In the genomic region with DNA sequence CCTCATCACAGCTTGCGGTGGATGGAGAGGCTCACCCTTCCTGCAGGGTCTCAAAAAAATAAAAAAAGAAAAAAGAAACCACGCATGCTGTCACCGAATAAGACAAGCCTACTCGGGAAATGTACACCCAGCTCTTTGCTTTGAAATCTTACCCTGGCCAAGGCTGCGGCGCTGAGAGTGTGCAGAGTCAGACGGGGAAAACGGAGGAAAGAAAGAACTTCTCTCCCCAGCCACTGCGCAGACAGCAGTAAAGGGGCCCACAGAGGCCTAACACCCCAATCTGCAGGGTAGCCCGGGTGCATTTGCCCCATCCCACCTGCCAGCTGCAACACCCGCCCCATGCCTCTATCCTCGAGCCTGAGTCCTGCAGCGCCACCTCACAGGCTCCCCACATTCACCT, we compare ENCODE assay signal across 12 cellular contexts. TPM values are rescaled to one million over a fixed set of nuclear protein-coding genes. Genes with fewer than 3 reads are reported as not detected.
DNase-seq lines count a peak whose midpoint lies in the region; ATAC-seq lines count a peak whose summit lies in the region.
"Had no signal": no experiment of that assay in that cellular context is flagged by ENCODE, and none has a peak within 500 bp of the region (broad histone marks: within the 10 kb centered on the region; RNA-seq: fewer than 3 reads in every experiment).

No MANE protein-coding gene starts in this region.

- no peaks in the 10 kb centered on the region for H3K9me3 ChIP-seq in SJCRH30 (replicated peaks)
- H3K9me3 ChIP-seq: Caco-2 had no signal

- H3K27ac Mint-ChIP-seq in stimulated activated naive B cell treated with anti-CD40 and anti-IgM and Interleukin-4, amounts not matched to agents 10 μg/mL and 1 μg/mL and 100 μg/mL, for 72 hours = peak overlapping the region; percentile 7
- H3K27ac Mint-ChIP-seq: IgD-negative memory B cell had no signal

- H3K27me3 ChIP-seq in SJCRH30 = no peaks in the 10 kb centered on the region

- no peak overlapping the region for H3K4me3 ChIP-seq in Jurkat, Clone E6-1 (ENCODE audit: low read length)
- H3K4me3 ChIP-seq in SJCRH30 = peak overlapping the region; percentile 26

- peak; percentile 57 for DNase-seq in Jurkat, Clone E6-1 (ENCODE audit: low read depth, low spot score)
- peak in 1 of 2 experiments; percentile 37 for DNase-seq in SJCRH30
- peak; percentile 81 for DNase-seq in left kidney (ENCODE audit: low read depth, low spot score)
- no peak for DNase-seq in stimulated activated naive B cell treated with anti-CD40 and anti-IgM and Interleukin-4, amounts not matched to agents 10 μg/mL and 1 μg/mL and 100 μg/mL, for 72 hours
- no peak for DNase-seq in cardiac septum (ENCODE audit: low spot score)
- no peak for DNase-seq in cerebellum (ENCODE audit: low spot score)
- DNase-seq in NCI-H2107 (lab: John Stamatoyannopoulos, UW) = no peak
- DNase-seq: C1 segment of cervical spinal cord, NCI-H1436 treated with DMSO at 0.1 percent for 48 hours, NCI-H446 had no signal

- H3K27ac ChIP-seq in SJCRH30 = no peak overlapping the region

- no peaks in the 10 kb centered on the region for H3K36me3 Mint-ChIP-seq in stimulated activated naive B cell treated with anti-CD40 and anti-IgM and Interleukin-4, amounts not matched to agents 10 μg/mL and 1 μg/mL and 100 μg/mL, for 72 hours
- H3K36me3 Mint-ChIP-seq: IgD-negative memory B cell had no signal

- intact Hi-C loops in cardiac septum (cut with DNase I) = no loop called here

- no peak overlapping the region for H3K4me3 Mint-ChIP-seq in stimulated activated naive B cell treated with anti-CD40 and anti-IgM and Interleukin-4, amounts not matched to agents 10 μg/mL and 1 μg/mL and 100 μg/mL, for 72 hours
- H3K4me3 Mint-ChIP-seq: IgD-negative memory B cell had no signal

- H3K9me3 Mint-ChIP-seq in stimulated activated naive B cell treated with anti-CD40 and anti-IgM and Interleukin-4, amounts not matched to agents 10 μg/mL and 1 μg/mL and 100 μg/mL, for 72 hours = no peaks in the 10 kb centered on the region
- H3K9me3 Mint-ChIP-seq: IgD-negative memory B cell had no signal

- peaks cover 38 to 41% of the 10 kb centered on the region in 2 donors for H3K27me3 Mint-ChIP-seq in stimulated activated naive B cell treated with anti-CD40 and anti-IgM and Interleukin-4, amounts not matched to agents 10 μg/mL and 1 μg/mL and 100 μg/mL, for 72 hours

- no peaks in the 10 kb centered on the region for H3K4me1 ChIP-seq in SJCRH30
- H3K4me1 ChIP-seq: Caco-2 had no signal

- ATAC-seq in stimulated activated naive B cell treated with anti-CD40 and anti-IgM and Interleukin-4, amounts not matched to agents 10 μg/mL and 1 μg/mL and 100 μg/mL, for 72 hours (replicated peaks) = no peak

- H3K4me1 Mint-ChIP-seq in stimulated activated naive B cell treated with anti-CD40 and anti-IgM and Interleukin-4, amounts not matched to agents 10 μg/mL and 1 μg/mL and 100 μg/mL, for 72 hours = no peaks in the 10 kb centered on the region
- H3K4me1 Mint-ChIP-seq: IgD-negative memory B cell had no signal

- no peaks in the 10 kb centered on the region for H3K36me3 ChIP-seq in SJCRH30

RNA-seq across cellular contexts. Expression of gene SLIT1, which starts 14.8 kb away (rescaled TPM):
- polyA plus RNA-seq in Jurkat, Clone E6-1 (2012; ENCODE audit: insufficient read depth, insufficient read length) = 68.0 TPM
- total RNA-seq in SJCRH30 (2014; rRNA removed; shearing (Covaris generic)) = 0.03 and 0.04 TPM in 2 replicates
- total RNA-seq in cardiac septum (0.05 TPM), cerebellum (23.2 TPM)
- polyA plus RNA-seq: IgD-negative memory B cell had no signal

Comparison
In these comparisons a context has a peak if more than half of its experiments do, and no peak if none do; other contexts are left out.
1. DNase-seq: peak in Jurkat, Clone E6-1 (single experiment) and left kidney (single experiment); none in stimulated activated naive B cell treated with anti-CD40 and anti-IgM and Interleukin-4, amounts not matched to agents 10 μg/mL and 1 μg/mL and 100 μg/mL, for 72 hours (single experiment), cardiac septum (single experiment), cerebellum (single experiment) and NCI-H2107 (single experiment).
2. RNA of gene SLIT1, which starts 14.8 kb away (total RNA-seq): 23.2 TPM in cerebellum (single experiment); 0.05 TPM in cardiac septum (single experiment) and 0.03 to 0.04 TPM in SJCRH30; every median in the first group is over 10 times any median in the second.